ENCODE assay signal across 8 cellular contexts in the genomic region with DNA sequence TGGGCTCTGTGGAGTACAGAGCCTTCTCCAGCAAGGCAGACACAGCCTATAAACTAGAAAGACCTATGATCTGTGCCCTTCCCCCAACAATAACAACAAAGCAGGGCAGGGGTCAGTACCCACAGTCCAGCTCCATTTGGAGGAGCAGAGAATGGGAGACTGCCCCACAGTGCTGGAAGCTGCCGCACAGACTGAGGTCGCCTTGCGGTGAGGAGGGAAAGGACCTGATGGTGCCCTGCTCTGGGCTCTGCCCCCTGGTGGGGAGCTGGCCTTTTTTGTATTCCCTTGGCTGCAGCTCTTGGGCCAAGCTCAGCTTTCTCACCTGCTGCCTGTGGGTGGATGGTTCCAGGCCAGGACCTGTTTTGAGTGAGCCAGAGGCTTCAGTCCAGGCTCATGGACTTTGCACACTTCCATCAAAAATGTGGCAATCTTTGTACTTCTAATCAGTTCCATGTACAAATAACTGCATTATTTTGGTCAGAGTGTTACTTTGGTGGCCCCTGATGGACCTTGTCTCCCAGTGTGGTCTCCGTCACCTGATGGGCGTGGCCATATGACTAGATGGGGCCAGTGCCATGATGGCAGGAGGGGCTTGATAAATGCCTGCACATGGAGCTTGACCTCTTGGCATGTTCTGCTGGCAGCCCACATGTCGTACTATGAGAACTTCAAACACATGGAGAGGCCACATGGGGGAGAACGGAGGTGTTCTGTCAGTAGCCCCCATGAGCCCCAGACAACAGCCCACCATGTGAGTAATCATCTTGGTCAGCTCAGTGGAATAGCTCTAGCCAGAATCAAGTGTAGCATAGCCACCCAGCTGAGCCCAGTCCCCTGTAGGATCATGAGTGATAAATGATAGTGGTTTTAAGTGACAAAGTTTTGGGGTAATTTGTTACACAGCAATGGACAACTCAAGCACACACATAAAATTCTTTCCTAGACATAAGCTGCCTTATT. TPM values are rescaled to one million over a fixed set of nuclear protein-coding genes. Genes with fewer than 3 reads are reported as not detected.
A peak's percentile ranks its signal among the peaks of the same experiment; 100 is the strongest.
DNase-seq lines count a peak whose midpoint lies in the region; ATAC-seq and TF ChIP-seq lines count a peak whose summit lies in the region.

No MANE protein-coding gene starts in this region.

- no peaks in the 10 kb centered on the region for H3K9me3 ChIP-seq in T-helper 17 cell (ENCODE audit: control insufficient read depth, low read length, poor library complexity, severe bottlenecking)

- no peak overlapping the region for H3K4me3 ChIP-seq in astrocyte of the cerebellum (ENCODE audit: low read depth, low read length)

- H3K36me3 Mint-ChIP-seq in T-helper 17 cell (ENCODE audit: low read depth) = peaks cover 6% of the 10 kb centered on the region

- H3K27me3 Mint-ChIP-seq in T-helper 17 cell = peaks cover 34% of the 10 kb centered on the region

- no peak overlapping the region for H3K4me3 Mint-ChIP-seq in T-helper 17 cell

- ATAC-seq in HG03571 (IDR thresholded peaks at IDR 0.05; ENCODE audit: unreplicated experiment) = peak; percentile 68
- peak; percentile 97 for ATAC-seq in T-helper 17 cell

- H3K27ac Mint-ChIP-seq in T-helper 17 cell = no peak overlapping the region

- in situ Hi-C loops in astrocyte of the cerebellum (cut with HindIII; ENCODE audit: low sequenced_read_pairs) = no loop called here

- DNase-seq in T-helper 17 cell (peak; percentile 44 to 60 (median 48)), astrocyte of the cerebellum (ENCODE audit: low read depth) (no peak), islet precursor cell (peak; percentile 93), NCI-H187 treated with DMSO at 0.1 percent for 48 hours (lab: John Stamatoyannopoulos, UW) (no peak), putamen (ENCODE audit: low spot score) (no peak)
- DNase-seq in stimulated activated CD4-positive, alpha-beta T cell treated with anti-CD3 and anti-CD28 coated beads, TNF-alpha, amount 100 ng/mL, for 1 hour (ENCODE audit: low read depth in 3 of 3, low spot score in 1 of 3) = peak; percentile 12 to 39 (median 24)

- peaks cover 10% of the 10 kb centered on the region for H3K4me1 Mint-ChIP-seq in T-helper 17 cell

- TF ChIP-seq CTCF in GM12872 (IDR thresholded peaks at IDR 0.05; ENCODE audit: insufficient read depth, low read depth, low read length) = peak; percentile 93
- TF ChIP-seq CTCF in astrocyte of the cerebellum (IDR thresholded peaks at IDR 0.05; ENCODE audit: low read depth, low read length, missing control alignments) = peak; percentile 41

RNA-seq across cellular contexts. Expression of a gene that starts 24.2 kb away (rescaled TPM):
- total RNA-seq in T-helper 17 cell = 1 to 10 TPM in 1 of 2 donors, under 1 TPM in 1; 0.37 to 1.2 TPM

RNA-seq across cellular contexts. Expression of a gene that starts 40.0 kb away (rescaled TPM):
- 10 to 100 TPM; 16.7 to 20.3 TPM for total RNA-seq in T-helper 17 cell

RNA-seq across cellular contexts. Expression of a gene that starts 48.7 kb away (rescaled TPM):
- not detected for total RNA-seq in T-helper 17 cell

Comparison
In these comparisons a context has a peak if more than half of its experiments do, and no peak if none do; other contexts are left out.
1. DNase-seq: peak in T-helper 17 cell (3 of 3), islet precursor cell (single experiment) and stimulated activated CD4-positive, alpha-beta T cell treated with anti-CD3 and anti-CD28 coated beads, TNF-alpha, amount 100 ng/mL, for 1 hour (3 of 3); none in astrocyte of the cerebellum (single experiment), NCI-H187 treated with DMSO at 0.1 percent for 48 hours (single experiment) and putamen (single experiment).